ENCODE assay signal across 2 cellular contexts in the genomic region with DNA sequence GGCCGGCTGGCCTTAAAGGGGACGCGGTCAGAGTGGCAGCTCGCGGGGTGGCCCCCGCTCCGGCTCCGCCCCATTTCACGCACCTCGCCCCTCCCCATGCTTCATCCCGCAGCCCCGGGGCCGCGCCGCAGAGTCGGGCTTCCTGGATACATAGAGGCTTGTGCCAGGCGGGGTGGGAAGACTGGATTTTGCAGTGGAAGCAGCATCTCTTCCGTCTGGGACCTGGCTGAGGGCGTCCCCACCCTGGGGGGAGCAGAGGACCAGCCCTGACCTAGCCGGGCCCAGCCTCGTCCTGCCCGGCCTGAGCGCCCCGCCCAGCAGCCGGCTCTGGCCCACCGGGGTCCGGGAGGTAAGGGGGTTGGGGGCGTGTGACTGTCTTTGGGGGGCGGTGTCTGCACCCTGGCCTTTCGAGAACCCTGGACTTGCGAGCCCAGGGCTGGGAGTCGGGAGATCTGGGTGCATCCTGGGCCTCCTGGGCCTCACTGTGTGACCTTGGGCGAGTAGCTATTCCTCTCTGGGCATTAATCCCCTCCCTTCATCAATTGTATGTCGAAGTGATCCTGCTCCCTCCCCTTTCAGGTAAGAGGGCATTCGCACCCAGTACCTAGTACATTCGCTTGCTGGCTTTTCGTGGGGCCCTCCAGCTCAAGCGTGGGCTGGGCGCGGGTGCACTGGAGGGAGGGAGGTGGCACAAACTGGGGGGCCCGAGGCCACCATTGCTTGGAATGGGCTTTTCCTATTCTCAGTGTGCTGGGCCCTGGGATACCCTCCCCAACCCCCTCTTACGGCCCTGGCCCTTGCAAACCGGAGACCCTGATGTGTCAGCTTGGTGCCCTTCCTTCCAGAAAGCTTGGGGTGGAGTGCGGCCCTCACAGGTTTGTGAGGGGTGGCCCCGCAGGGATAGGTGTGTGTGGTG.
TF ChIP-seq lines count a peak whose summit lies in the region.

A gene with protein sequence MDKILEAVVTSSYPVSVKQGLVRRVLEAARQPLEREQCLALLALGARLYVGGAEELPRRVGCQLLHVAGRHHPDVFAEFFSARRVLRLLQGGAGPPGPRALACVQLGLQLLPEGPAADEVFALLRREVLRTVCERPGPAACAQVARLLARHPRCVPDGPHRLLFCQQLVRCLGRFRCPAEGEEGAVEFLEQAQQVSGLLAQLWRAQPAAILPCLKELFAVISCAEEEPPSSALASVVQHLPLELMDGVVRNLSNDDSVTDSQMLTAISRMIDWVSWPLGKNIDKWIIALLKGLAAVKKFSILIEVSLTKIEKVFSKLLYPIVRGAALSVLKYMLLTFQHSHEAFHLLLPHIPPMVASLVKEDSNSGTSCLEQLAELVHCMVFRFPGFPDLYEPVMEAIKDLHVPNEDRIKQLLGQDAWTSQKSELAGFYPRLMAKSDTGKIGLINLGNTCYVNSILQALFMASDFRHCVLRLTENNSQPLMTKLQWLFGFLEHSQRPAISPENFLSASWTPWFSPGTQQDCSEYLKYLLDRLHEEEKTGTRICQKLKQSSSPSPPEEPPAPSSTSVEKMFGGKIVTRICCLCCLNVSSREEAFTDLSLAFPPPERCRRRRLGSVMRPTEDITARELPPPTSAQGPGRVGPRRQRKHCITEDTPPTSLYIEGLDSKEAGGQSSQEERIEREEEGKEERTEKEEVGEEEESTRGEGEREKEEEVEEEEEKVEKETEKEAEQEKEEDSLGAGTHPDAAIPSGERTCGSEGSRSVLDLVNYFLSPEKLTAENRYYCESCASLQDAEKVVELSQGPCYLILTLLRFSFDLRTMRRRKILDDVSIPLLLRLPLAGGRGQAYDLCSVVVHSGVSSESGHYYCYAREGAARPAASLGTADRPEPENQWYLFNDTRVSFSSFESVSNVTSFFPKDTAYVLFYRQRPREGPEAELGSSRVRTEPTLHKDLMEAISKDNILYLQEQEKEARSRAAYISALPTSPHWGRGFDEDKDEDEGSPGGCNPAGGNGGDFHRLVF (plus strand): TSS at position 111 of the 916 bp plus-strand sequence. CDS start 7,327 bp downstream, outside the sequence.

TF ChIP-seq in A549, 52 proteins besides CTCF, POLR2A, EP300 and RAD21 (continued from another document):
- no peak for TF ChIP-seq ZSCAN20 (CRISPR knock-in tag; IDR thresholded peaks at IDR 0.05)
- no peak for TF ChIP-seq CEBPB (IDR thresholded peaks at IDR 0.05)
- TF ChIP-seq RFX5 (IDR thresholded peaks at IDR 0.05), result 0 out of 2 replicates have a peak, but pooled peaks have one; percentile 47
- TF ChIP-seq HOXB5 (CRISPR knock-in tag; IDR thresholded peaks at IDR 0.05), result no peak

TF ChIP-seq in HCT116, 20 proteins besides CTCF, POLR2A, EP300 and RAD21:
- TF ChIP-seq ZFX (IDR thresholded peaks at IDR 0.05), result peak; percentile 58; the same call in 1 of the 2 replicates
- TF ChIP-seq YY1 (IDR thresholded peaks at IDR 0.05; ENCODE audit: extremely low read depth, insufficient replicate concordance, low read depth, low read length), result no peak
- no peak for TF ChIP-seq SP1 (IDR thresholded peaks at IDR 0.05; ENCODE audit: low read depth)
